Comparison of ENCODE assay signal across 20 cellular contexts in genomic region chr11:97607301-97608000, GRCh38.
"Had no signal": no experiment of that assay in that cellular context is flagged by ENCODE, and none has a peak within 500 bp of the region (broad histone marks: within the 10 kb centered on the region; RNA-seq: fewer than 3 reads in every experiment).

No MANE protein-coding gene starts in this region.

- H3K4me1 Mint-ChIP-seq: activated CD4-positive, alpha-beta T cell treated with anti-CD3 and anti-CD28 coated beads, Interleukin-2, amount 10 ng/mL, durations not matched to agents 7 days and 5 days; nephron had no signal

- H3K4me3 Mint-ChIP-seq: activated CD4-positive, alpha-beta T cell treated with anti-CD3 and anti-CD28 coated beads, Interleukin-2, amount 10 ng/mL, durations not matched to agents 7 days and 5 days; activated CD8-positive, alpha-beta T cell treated with anti-CD3 and anti-CD28 coated beads, Interleukin-2, amount 10 ng/mL, durations not matched to agents 7 days and 5 days; activated T-cell treated with anti-CD3 and anti-CD28 coated beads, Interleukin-2, amount 50 U/mL, for 24 hours; nephron had no signal

- ATAC-seq: activated CD8-positive, alpha-beta T cell treated with anti-CD3 and anti-CD28 coated beads, Interleukin-2, amount 10 ng/mL, durations not matched to agents 7 days and 5 days; left lung had no signal

- H3K27ac Mint-ChIP-seq: activated CD4-positive, alpha-beta T cell treated with anti-CD3 and anti-CD28 coated beads, Interleukin-2, amount 10 ng/mL, durations not matched to agents 7 days and 5 days; activated CD8-positive, alpha-beta T cell treated with anti-CD3 and anti-CD28 coated beads, Interleukin-2, amount 10 ng/mL, durations not matched to agents 7 days and 5 days; activated T-cell treated with anti-CD3 and anti-CD28 coated beads, Interleukin-2, amount 50 U/mL, for 24 hours; activated T-helper 2 cell treated with anti-CD3 and anti-CD28 coated beads, Interferon-gamma antibody, Interleukin-2, Interleukin-4, amounts not matched to agents 10 μg/mL and 5 μg/mL and 100 μg/mL, durations not matched to agents 14 hours and 24 hours and 36 hours; nephron; progenitor cell of endocrine pancreas had no signal

- H3K27me3 Mint-ChIP-seq: activated CD4-positive, alpha-beta T cell treated with anti-CD3 and anti-CD28 coated beads, Interleukin-2, amount 10 ng/mL, durations not matched to agents 7 days and 5 days; activated T-cell treated with anti-CD3 and anti-CD28 coated beads, Interleukin-2, amount 50 U/mL, for 24 hours; progenitor cell of endocrine pancreas had no signal

- H3K27me3 ChIP-seq: ascending aorta, breast epithelium, left lung, thyroid gland had no signal

- H3K36me3 ChIP-seq: ascending aorta, breast epithelium, left lung, thyroid gland had no signal

- H3K9me3 ChIP-seq: thyroid gland had no signal

- H3K4me3 ChIP-seq: ascending aorta, breast epithelium, left lung, thyroid gland had no signal

- H3K4me1 ChIP-seq: ascending aorta, breast epithelium, left lung, thyroid gland had no signal

- DNase-seq: activated CD4-positive, alpha-beta T cell treated with anti-CD3 and anti-CD28 coated beads, Interleukin-2, amount 10 ng/mL, durations not matched to agents 7 days and 5 days; activated CD4-positive, CD25-positive, alpha-beta regulatory T cell; activated CD8-positive, alpha-beta T cell treated with anti-CD3 and anti-CD28 coated beads, Interleukin-2, amount 10 ng/mL, durations not matched to agents 7 days and 5 days; activated naive CD4-positive, alpha-beta T cell treated with Interleukin-2 at 50 U/mL for 16 hours; activated T-cell treated with anti-CD3 and anti-CD28 coated beads, Interleukin-2, amount 50 U/mL, for 24 hours; dermis blood vessel endothelial cell; effector memory CD4-positive, alpha-beta T cell; left lung; midbrain; nucleus accumbens; stimulated activated CD8-positive, alpha-beta memory T cell treated with anti-CD3 and anti-CD28 coated beads, Interleukin-4, amount 100 ng/mL, for 48 hours; stimulated activated naive CD4-positive, alpha-beta T cell; T-helper 1 cell; T-helper 9 cell; thyroid gland had no signal

- H3K27ac ChIP-seq: ascending aorta, breast epithelium, left lung, thyroid gland had no signal
